ENCODE assay signal across 1 cellular context in the genomic region with DNA sequence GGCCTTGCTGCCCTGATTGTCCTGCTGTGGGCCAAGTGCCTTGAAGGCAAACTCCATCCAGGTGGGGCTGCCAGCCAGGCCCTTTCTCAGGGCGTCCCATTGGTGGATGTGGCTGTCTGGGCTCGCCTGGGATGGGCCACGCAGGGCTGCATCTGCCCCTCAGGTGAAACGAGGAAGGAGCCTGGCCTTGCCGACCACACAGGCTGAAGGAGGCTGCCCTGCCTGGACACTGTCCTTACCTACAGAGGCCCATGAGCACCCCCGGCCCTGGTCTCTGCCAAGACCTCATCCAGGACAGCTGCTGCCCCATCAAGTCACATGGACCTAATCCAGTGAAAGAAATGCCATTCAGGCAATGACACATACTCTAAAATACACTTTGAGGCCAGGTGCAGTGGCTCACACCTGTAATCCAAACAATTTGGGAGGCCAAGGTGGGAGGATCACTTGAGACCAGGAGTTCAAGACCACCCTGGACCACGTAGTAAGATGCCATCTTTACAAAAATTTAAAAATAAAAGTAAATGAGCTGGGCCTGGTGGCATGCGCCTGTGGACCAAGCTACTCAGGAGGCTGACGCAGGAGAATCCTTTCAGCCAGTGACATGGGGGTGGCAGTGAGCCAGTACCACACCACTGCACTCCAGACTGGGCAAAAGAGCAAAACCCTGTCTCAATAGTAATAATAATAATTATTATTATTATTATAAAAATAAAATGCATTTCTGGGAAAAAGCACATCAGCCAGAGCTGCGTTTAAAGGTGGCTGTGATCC.
TF ChIP-seq lines count a peak whose summit lies in the region.

No MANE protein-coding gene starts in this region.

TF ChIP-seq in SK-N-SH treated with all-trans-retinoic acid at 6 μM for 48 hours, 23 proteins besides CTCF, POLR2A, EP300 and RAD21 (continued from another document):
- TF ChIP-seq, protein P1, sequence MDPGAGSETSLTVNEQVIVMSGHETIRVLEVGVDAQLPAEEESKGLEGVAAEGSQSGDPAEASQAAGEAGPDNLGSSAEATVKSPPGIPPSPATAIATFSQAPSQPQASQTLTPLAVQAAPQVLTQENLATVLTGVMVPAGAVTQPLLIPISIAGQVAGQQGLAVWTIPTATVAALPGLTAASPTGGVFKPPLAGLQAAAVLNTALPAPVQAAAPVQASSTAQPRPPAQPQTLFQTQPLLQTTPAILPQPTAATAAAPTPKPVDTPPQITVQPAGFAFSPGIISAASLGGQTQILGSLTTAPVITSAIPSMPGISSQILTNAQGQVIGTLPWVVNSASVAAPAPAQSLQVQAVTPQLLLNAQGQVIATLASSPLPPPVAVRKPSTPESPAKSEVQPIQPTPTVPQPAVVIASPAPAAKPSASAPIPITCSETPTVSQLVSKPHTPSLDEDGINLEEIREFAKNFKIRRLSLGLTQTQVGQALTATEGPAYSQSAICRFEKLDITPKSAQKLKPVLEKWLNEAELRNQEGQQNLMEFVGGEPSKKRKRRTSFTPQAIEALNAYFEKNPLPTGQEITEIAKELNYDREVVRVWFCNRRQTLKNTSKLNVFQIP (CRISPR knock-in tag; IDR thresholded peaks at IDR 0.05; ENCODE audit: borderline replicate concordance, low read depth) = no peak
- TF ChIP-seq ISL1 (CRISPR knock-in tag; IDR thresholded peaks at IDR 0.05) = no peak
